8 cellular contexts compared by ENCODE assay signal in the genomic region with DNA sequence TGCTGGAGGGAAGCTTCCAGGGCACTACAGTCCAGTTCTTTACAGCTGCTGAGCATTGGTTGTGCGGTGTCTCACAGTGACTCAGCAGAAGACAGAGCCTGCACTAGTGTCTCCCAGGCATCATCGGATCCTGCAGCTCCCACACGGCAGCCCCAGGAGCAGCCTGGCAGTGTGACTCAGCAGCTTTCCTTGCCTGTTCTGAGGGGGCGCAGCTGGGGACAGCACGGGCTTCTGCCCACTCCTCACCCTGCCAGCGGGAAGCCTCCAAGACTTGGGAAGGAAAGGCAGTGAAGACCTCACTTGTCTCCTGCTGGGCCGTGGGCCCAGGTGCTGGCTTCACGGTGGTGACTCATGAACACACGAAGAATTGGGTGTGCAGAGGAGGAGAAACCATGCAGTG.
DNase-seq lines count a peak whose midpoint lies in the region; TF ChIP-seq lines count a peak whose summit lies in the region.

No MANE protein-coding gene starts in this region.

- peak overlapping the region in 47 of 59 donors; percentile 0 to 78 (median 50) for H3K27ac ChIP-seq in dorsolateral prefrontal cortex

- no peaks in the 10 kb centered on the region for H3K27me3 Mint-ChIP-seq in activated naive CD4-positive, alpha-beta T cell treated with anti-CD3 and anti-CD28 coated beads for 36 hours (ENCODE audit: low read depth)

- intact Hi-C loops in dorsolateral prefrontal cortex (cut with DNase I), result loop anchor here in 1 of 2 donors (5.0 to 10.0 kb wide), 4 partner anchors 140 to 333 kb away; no protein-coding TSS in a partner anchor
- intact Hi-C loops in activated naive CD4-positive, alpha-beta T cell treated with anti-CD3 and anti-CD28 coated beads for 36 hours (cut with micrococcal nuclease), result no loop called here

- H3K36me3 Mint-ChIP-seq in activated naive CD4-positive, alpha-beta T cell treated with anti-CD3 and anti-CD28 coated beads for 36 hours (ENCODE audit: low read depth), result no peaks in the 10 kb centered on the region

- peak in 2 of 56 donors; percentile 9 to 20 for TF ChIP-seq CTCF in dorsolateral prefrontal cortex (IDR thresholded peaks at IDR 0.05 in 54 of 56, conservative IDR thresholded peaks at IDR 0.05 in 2 of 56; ENCODE audit: low read depth in 1 of 56, partially characterized antibody in 56 of 56)

- CTCF ChIA-PET in activated naive CD4-positive, alpha-beta T cell treated with anti-CD3 and anti-CD28 coated beads for 36 hours (lab: Charles Lee), result no interaction called here

- no peaks in the 10 kb centered on the region for H3K9me3 Mint-ChIP-seq in activated naive CD4-positive, alpha-beta T cell treated with anti-CD3 and anti-CD28 coated beads for 36 hours

- H3K4me1 Mint-ChIP-seq in activated naive CD4-positive, alpha-beta T cell treated with anti-CD3 and anti-CD28 coated beads for 36 hours (ENCODE audit: low read depth), result no peaks in the 10 kb centered on the region

- no peak overlapping the region for H3K27ac Mint-ChIP-seq in activated naive CD4-positive, alpha-beta T cell treated with anti-CD3 and anti-CD28 coated beads for 36 hours

- peak overlapping the region in 2 of 59 donors; percentile 3 to 10 for H3K4me3 ChIP-seq in dorsolateral prefrontal cortex

- no peak overlapping the region for H3K4me3 Mint-ChIP-seq in activated naive CD4-positive, alpha-beta T cell treated with anti-CD3 and anti-CD28 coated beads for 36 hours

- DNase-seq in DMS53 treated with DMSO at 0.1 percent for 48 hours (lab: John Stamatoyannopoulos, UW; ENCODE audit: unreplicated experiment), result peak; percentile 3
- peak; percentile 78 for DNase-seq in NCI-H226
- DNase-seq in dorsolateral prefrontal cortex, result peak; percentile 37 to 91 (median 80)
- peak; percentile 54 for DNase-seq in mucosa of gallbladder (ENCODE audit: low spot score)
- no peak for DNase-seq in activated CD4-positive, alpha-beta T cell treated with anti-CD3 and anti-CD28 coated beads, Interleukin-2, amount 50 U/mL, for 48 hours
- DNase-seq in NOMO-1 (lab: John Stamatoyannopoulos, UW; ENCODE audit: unreplicated experiment in 2 of 2), result no peak
- no peak for DNase-seq in T-helper 2 cell
- no peak for DNase-seq in activated naive CD4-positive, alpha-beta T cell treated with anti-CD3 and anti-CD28 coated beads for 36 hours

- no peaks in the 10 kb centered on the region for H3K27me3 ChIP-seq in dorsolateral prefrontal cortex

Comparison
In these comparisons a context has a peak if more than half of its experiments do, and no peak if none do; other contexts are left out.
1. DNase-seq: peak in DMS53 treated with DMSO at 0.1 percent for 48 hours (single experiment), NCI-H226 (single experiment), dorsolateral prefrontal cortex (10 of 10) and mucosa of gallbladder (single experiment); none in activated CD4-positive, alpha-beta T cell treated with anti-CD3 and anti-CD28 coated beads, Interleukin-2, amount 50 U/mL, for 48 hours (0 of 2), NOMO-1 (0 of 2), T-helper 2 cell (0 of 5) and activated naive CD4-positive, alpha-beta T cell treated with anti-CD3 and anti-CD28 coated beads for 36 hours (single experiment).